12 cellular contexts compared by ENCODE assay signal in the genomic region with DNA sequence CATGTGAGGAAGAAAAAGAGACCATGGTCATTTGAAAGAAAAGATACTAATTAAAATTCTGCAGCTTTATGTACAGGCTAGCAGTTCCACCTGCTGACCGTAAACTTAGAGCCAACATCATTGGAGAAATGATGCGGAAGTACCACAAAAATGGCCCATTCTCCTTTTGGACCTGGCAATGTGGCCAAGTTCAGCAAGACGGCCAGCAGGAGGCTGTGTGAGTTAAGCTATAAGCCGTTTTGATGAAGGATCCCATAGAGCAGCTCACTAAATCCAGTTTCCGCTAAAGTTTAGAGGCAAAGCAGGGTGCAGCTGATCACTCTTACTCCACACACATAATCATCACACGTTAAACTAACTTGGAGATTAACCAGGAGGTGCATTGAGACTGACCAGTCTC.
DNase-seq lines count a peak whose midpoint lies in the region; ATAC-seq and TF ChIP-seq lines count a peak whose summit lies in the region.
"Had no signal": no experiment of that assay in that cellular context is flagged by ENCODE, and none has a peak within 500 bp of the region (broad histone marks: within the 10 kb centered on the region; RNA-seq: fewer than 3 reads in every experiment).

No MANE protein-coding gene starts in this region.

- ATAC-seq in heart right ventricle: no peak
- no peak for ATAC-seq in mucosa of descending colon
- ATAC-seq: gastrocnemius medialis had no signal

- TF ChIP-seq CTCF in heart right ventricle (IDR thresholded peaks at IDR 0.05) (peak in 6 of 9 donors; percentile 13 to 46 (median 24)), right atrium auricular region (IDR thresholded peaks at IDR 0.05) (peak in 1 of 2 donors; percentile 37), mucosa of descending colon (IDR thresholded peaks at IDR 0.05) (no peak), transverse colon (IDR thresholded peaks at IDR 0.05) (no peak)

- DNase-seq in heart right ventricle: no peak
- DNase-seq in right atrium auricular region (ENCODE audit: low spot score): no peak
- peak; percentile 63 for DNase-seq in astrocyte of the hippocampus (ENCODE audit: low read depth, low spot score)
- DNase-seq in iPS-NIHi11 (ENCODE audit: low spot score): peak; percentile 45
- no peak for DNase-seq in effector CD8-positive, alpha-beta T cell (lab: John Stamatoyannopoulos, UW)
- DNase-seq in mucosa of descending colon: no peak
- DNase-seq in transverse colon: no peak
- no peak for DNase-seq in ureter (ENCODE audit: low spot score)
- DNase-seq: activated T-cell treated with anti-CD3 and anti-CD28 coated beads, Interleukin-2, amount 50 U/mL, for 48 hours; gastrocnemius medialis; NCI-H2029 treated with DMSO at 0.1 percent for 48 hours; retina had no signal

- H3K4me3 ChIP-seq in heart right ventricle (no peak overlapping the region), right atrium auricular region (no peak overlapping the region), mucosa of descending colon (no peak overlapping the region), transverse colon (no peak overlapping the region)
- H3K4me3 ChIP-seq: gastrocnemius medialis had no signal

- no peaks in the 10 kb centered on the region for H3K27me3 ChIP-seq in heart right ventricle
- H3K27me3 ChIP-seq in right atrium auricular region: no peaks in the 10 kb centered on the region
- H3K27me3 ChIP-seq in transverse colon: no peaks in the 10 kb centered on the region
- H3K27me3 ChIP-seq: gastrocnemius medialis had no signal

- peaks cover 0 to 17% (median 10%) of the 10 kb centered on the region in 9 donors for H3K4me1 ChIP-seq in heart right ventricle
- peaks cover 0 to 12% of the 10 kb centered on the region in 2 donors for H3K4me1 ChIP-seq in right atrium auricular region
- no peaks in the 10 kb centered on the region for H3K4me1 ChIP-seq in mucosa of descending colon (ENCODE audit: low read depth)
- H3K4me1 ChIP-seq in transverse colon: no peaks in the 10 kb centered on the region
- H3K4me1 ChIP-seq: gastrocnemius medialis had no signal

- no peaks in the 10 kb centered on the region for H3K9me3 ChIP-seq in heart right ventricle
- H3K9me3 ChIP-seq in right atrium auricular region: no peaks in the 10 kb centered on the region
- no peaks in the 10 kb centered on the region for H3K9me3 ChIP-seq in mucosa of descending colon
- H3K9me3 ChIP-seq in transverse colon: no peaks in the 10 kb centered on the region
- H3K9me3 ChIP-seq: gastrocnemius medialis had no signal

- H3K36me3 ChIP-seq in heart right ventricle (no peaks in the 10 kb centered on the region), right atrium auricular region (no peaks in the 10 kb centered on the region), mucosa of descending colon (ENCODE audit: low read depth) (no peaks in the 10 kb centered on the region), transverse colon (no peaks in the 10 kb centered on the region)
- H3K36me3 ChIP-seq: gastrocnemius medialis had no signal

- no peak overlapping the region for H3K27ac ChIP-seq in heart right ventricle
- H3K27ac ChIP-seq in right atrium auricular region: no peak overlapping the region
- H3K27ac ChIP-seq in transverse colon: no peak overlapping the region
- H3K27ac ChIP-seq: gastrocnemius medialis had no signal

- 72 to 77% methylated on average over 6 of the region's 6 CpGs for WGBS in heart right ventricle, 2 donors
- WGBS in transverse colon (ENCODE audit: low coverage in 1 of 2), 2 donors: 74 to 82% methylated on average over 4 to 6 of the region's 6 CpGs

- in situ Hi-C loops in transverse colon (cut with MboI; ENCODE audit: low pct_ligation_motif_present in 1 of 4, low pct_unique_long_range_greater_than_20kb in 1 of 4, low sequenced_read_pairs in 3 of 4): no loop called here

- TF ChIP-seq EP300 in transverse colon (IDR thresholded peaks at IDR 0.05; ENCODE audit: low read depth): no peak

- no peak for TF ChIP-seq POLR2A in transverse colon (IDR thresholded peaks at IDR 0.05)

- intact Hi-C loops in heart right ventricle (cut with DNase I): no loop called here
- intact Hi-C loops in mucosa of descending colon (cut with DNase I, micrococcal nuclease): no loop called here
- intact Hi-C loops in transverse colon (cut with DNase I; ENCODE audit: low total_unique reads): no loop called here

Comparison
In these comparisons a context has a peak if more than half of its experiments do, and no peak if none do; other contexts are left out.
1. DNase-seq: peak in astrocyte of the hippocampus (single experiment) and iPS-NIHi11 (single experiment); none in heart right ventricle (0 of 2), right atrium auricular region (single experiment), effector CD8-positive, alpha-beta T cell (single experiment), mucosa of descending colon (0 of 3), transverse colon (single experiment) and ureter (single experiment).
2. CTCF ChIP-seq: peak in heart right ventricle (6 of 9); none in mucosa of descending colon (single experiment) and transverse colon (0 of 5).